ENCODE assay signal across 1 cellular context in genomic region chr9:93133641-93134017, GRCh38.
TF ChIP-seq lines count a peak whose summit lies in the region.

No MANE protein-coding gene starts in this region.

TF ChIP-seq in GM23338, 12 proteins besides CTCF, POLR2A, EP300 and RAD21 (continued from another document):
- TF ChIP-seq ZNF331 (CRISPR knock-in tag; IDR thresholded peaks at IDR 0.05; ENCODE audit: low read depth) (no peak), STAT1 (IDR thresholded peaks at IDR 0.05; ENCODE audit: unreplicated experiment) (no peak), POLR2AphosphoS5 (IDR thresholded peaks at IDR 0.05; ENCODE audit: low read depth) (no peak), NANOG (IDR thresholded peaks at IDR 0.05; ENCODE audit: borderline replicate concordance) (no peak)
- TF ChIP-seq, protein P1, sequence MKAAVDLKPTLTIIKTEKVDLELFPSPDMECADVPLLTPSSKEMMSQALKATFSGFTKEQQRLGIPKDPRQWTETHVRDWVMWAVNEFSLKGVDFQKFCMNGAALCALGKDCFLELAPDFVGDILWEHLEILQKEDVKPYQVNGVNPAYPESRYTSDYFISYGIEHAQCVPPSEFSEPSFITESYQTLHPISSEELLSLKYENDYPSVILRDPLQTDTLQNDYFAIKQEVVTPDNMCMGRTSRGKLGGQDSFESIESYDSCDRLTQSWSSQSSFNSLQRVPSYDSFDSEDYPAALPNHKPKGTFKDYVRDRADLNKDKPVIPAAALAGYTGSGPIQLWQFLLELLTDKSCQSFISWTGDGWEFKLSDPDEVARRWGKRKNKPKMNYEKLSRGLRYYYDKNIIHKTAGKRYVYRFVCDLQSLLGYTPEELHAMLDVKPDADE (IDR thresholded peaks at IDR 0.05): no peak
TF ChIP-seq in GM23338: peak in this region for 0.
